9 cellular contexts compared by ENCODE assay signal in the genomic region with DNA sequence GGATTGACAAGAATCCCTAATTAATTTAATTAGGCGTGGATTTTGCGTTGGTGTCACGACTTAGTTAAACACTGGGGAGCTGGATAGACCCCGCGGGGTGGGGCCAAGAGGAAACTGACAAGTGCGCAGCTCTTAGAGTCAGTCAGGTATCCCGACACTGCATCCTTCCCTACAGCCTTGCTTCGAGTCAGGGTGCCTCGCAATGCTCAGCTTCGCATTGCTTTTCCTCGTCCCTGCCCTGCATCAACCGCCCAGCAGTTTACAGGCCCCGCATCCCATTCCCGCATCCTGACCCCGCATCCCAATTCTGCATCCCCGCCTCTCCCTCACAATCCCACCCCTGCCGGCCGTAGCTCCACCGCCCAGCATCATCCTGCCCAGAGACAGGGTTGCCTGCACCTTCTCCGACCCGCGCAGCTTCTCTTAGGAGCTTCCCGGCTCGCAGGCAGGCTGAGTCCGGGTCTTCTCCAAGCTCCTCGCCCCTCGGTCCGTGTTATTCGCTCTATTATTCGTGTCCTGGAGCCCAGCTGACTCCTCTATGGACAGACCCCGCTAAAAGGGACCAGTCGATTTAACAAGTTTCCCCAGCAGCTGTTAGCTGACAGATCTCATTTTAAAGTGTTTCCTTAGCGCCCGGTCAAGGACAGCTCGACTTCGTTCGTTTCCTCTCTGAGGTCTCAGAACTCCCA. TPM values are rescaled to one million over a fixed set of nuclear protein-coding genes. Genes with fewer than 3 reads are reported as not detected.
A peak's percentile ranks its signal among the peaks of the same experiment; 100 is the strongest.
DNase-seq lines count a peak whose midpoint lies in the region; ATAC-seq, FAIRE-seq and TF ChIP-seq lines count a peak whose summit lies in the region.
"Had no signal": no experiment of that assay in that cellular context is flagged by ENCODE, and none has a peak within 500 bp of the region (broad histone marks: within the 10 kb centered on the region; RNA-seq: fewer than 3 reads in every experiment).

No MANE protein-coding gene starts in this region.

- no peak for TF ChIP-seq CTCF in GM12878 (IDR thresholded peaks at IDR 0.05 in 2 of 3, conservative IDR thresholded peaks at IDR 0.05 in 1 of 3; ENCODE audit: control insufficient read depth in 2 of 3, extremely low read depth in 1 of 3, insufficient read depth in 1 of 3, low read depth in 3 of 3, low read length in 3 of 3)
- TF ChIP-seq CTCF in neutrophil (IDR thresholded peaks at IDR 0.05) = no peak

- peak overlapping the region; percentile 87 for H3K4me2 ChIP-seq in GM12878 (ENCODE audit: control insufficient read depth, insufficient read depth)

- H3K4me1 ChIP-seq in GM12878 (ENCODE audit: control insufficient read depth, insufficient read depth, low read length) (peaks cover 11% of the 10 kb centered on the region), neutrophil (ENCODE audit: control insufficient read depth in 1 of 2, insufficient read depth in 1 of 2, low read depth in 1 of 2, low read length in 1 of 2) (peaks cover 44 to 67% of the 10 kb centered on the region in 2 experiments)

- BruUV-seq in GM12878 (replicated peaks; lab: Mats Ljungman, UMichigan) = no TSS peak

- SMC1A ChIA-PET in GM12878 (lab: Charles Lee; ENCODE audit: uncharacterized antibody, unreplicated experiment) = interaction anchor here (0.6 to 4.4 kb wide), 7 partner anchors 9 to 327 kb away, joined by 3 to 20 read pairs (median 3); no protein-coding TSS in a partner anchor

- POLR2A ChIA-PET in GM12878 (lab: Charles Lee) = interaction anchor here (0.6 to 0.9 kb wide), 4 partner anchors 9 to 1039 kb away, joined by 3 to 4 read pairs (median 3); no protein-coding TSS in a partner anchor

- peaks cover 64% of the 10 kb centered on the region for H3K27me3 Mint-ChIP-seq in activated naive CD4-positive, alpha-beta T cell treated with anti-CD3 and anti-CD28 coated beads for 36 hours (ENCODE audit: low read depth)

- TF ChIP-seq POLR2A in GM12878 (IDR thresholded peaks at IDR 0.05; ENCODE audit: low read depth, low read length) = no peak

- H3K9me3 Mint-ChIP-seq in activated naive CD4-positive, alpha-beta T cell treated with anti-CD3 and anti-CD28 coated beads for 36 hours = no peaks in the 10 kb centered on the region
- peaks cover 0 to 3% of the 10 kb centered on the region in 2 donors for H3K9me3 Mint-ChIP-seq in activated naive CD4-positive, alpha-beta T cell treated with anti-CD3 and anti-CD28 coated beads, Interleukin-2, amount 50 U/mL, for 72 hours

- H3K9me3 ChIP-seq in GM12878 (replicated peaks; ENCODE audit: control insufficient read depth, insufficient read depth, low read length) = no peaks in the 10 kb centered on the region; the same call in 2 of the 3 replicates
- no peaks in the 10 kb centered on the region for H3K9me3 ChIP-seq in neutrophil
- H3K9me3 ChIP-seq: body of pancreas had no signal

- CTCF ChIA-PET in activated naive CD4-positive, alpha-beta T cell treated with anti-CD3 and anti-CD28 coated beads for 36 hours (lab: Charles Lee) = interaction anchor here (0.9 to 1.0 kb wide), 2 partner anchors 206 to 324 kb away, joined by 3 to 4 read pairs; no protein-coding TSS in a partner anchor
- CTCF ChIA-PET in GM12878 (lab: Yijun Ruan, JAX) = interaction anchor here (0.7 to 4.0 kb wide), 5 partner anchors 9 to 327 kb away, joined by 3 to 15 read pairs (median 4); no protein-coding TSS in a partner anchor

- H3K4me3 ChIP-seq in GM12878 = peak overlapping the region; percentile 55; the same call in 1 of the 2 replicates
- peak overlapping the region; percentile 23 to 58 for H3K4me3 ChIP-seq in neutrophil (ENCODE audit: low read depth in 1 of 2, low read length in 1 of 2)

- H3K27ac ChIP-seq in GM12878 (ENCODE audit: control insufficient read depth, insufficient read depth) (no peak overlapping the region), neutrophil (no peak overlapping the region)
- H3K27ac ChIP-seq: body of pancreas had no signal

- H3K9ac ChIP-seq in GM12878 (ENCODE audit: control insufficient read depth, insufficient read depth, low read length) = no peak overlapping the region

- H3K4me3 Mint-ChIP-seq in activated naive CD4-positive, alpha-beta T cell treated with anti-CD3 and anti-CD28 coated beads for 36 hours = peak overlapping the region; percentile 67

- 4% methylated on average over 37 of the region's 37 CpGs for WGBS in GM12878 (ENCODE audit: insufficient coverage, insufficient replicate concordance, low lambda C conversion rate, missing lambda C conversion rate)

- FAIRE-seq in GM12878 (lab: Jason Lieb, UNC) = no peak

- intact Hi-C loops in activated naive CD4-positive, alpha-beta T cell treated with anti-CD3 and anti-CD28 coated beads for 36 hours (cut with micrococcal nuclease) = loop anchor here (5.0 kb wide), 4 partner anchors 325 to 695 kb away; partner anchors contain the start of genes MFSD1 and PTX3
- intact Hi-C loops in GM12878 (cut with micrococcal nuclease; ENCODE audit: unreplicated experiment) = loop anchor here (5.0 kb wide), 1 partner anchor 325 kb away; no protein-coding TSS in a partner anchor

- ATAC-seq in activated naive CD4-positive, alpha-beta T cell treated with anti-CD3 and anti-CD28 coated beads, Interleukin-2, amount 50 U/mL, for 72 hours = no peak
- ATAC-seq in GM12878 = peak; percentile 10; the same call in 2 of the 3 replicates
- ATAC-seq in HG02970 (IDR thresholded peaks at IDR 0.05; ENCODE audit: low FRiP score, unreplicated experiment) = no peak
- ATAC-seq in GM18519 (IDR thresholded peaks at IDR 0.05; ENCODE audit: low FRiP score, unreplicated experiment) = no peak
- no peak for ATAC-seq in GM21737 (IDR thresholded peaks at IDR 0.05; ENCODE audit: unreplicated experiment)
- ATAC-seq: body of pancreas had no signal

- H3K27ac Mint-ChIP-seq in activated naive CD4-positive, alpha-beta T cell treated with anti-CD3 and anti-CD28 coated beads for 36 hours = peak overlapping the region; percentile 35
- peak overlapping the region in 1 of 2 donors; percentile 55 for H3K27ac Mint-ChIP-seq in activated naive CD4-positive, alpha-beta T cell treated with anti-CD3 and anti-CD28 coated beads, Interleukin-2, amount 50 U/mL, for 72 hours

- DNase-seq in activated naive CD4-positive, alpha-beta T cell treated with anti-CD3 and anti-CD28 coated beads for 36 hours = no peak
- no peak for DNase-seq in activated naive CD4-positive, alpha-beta T cell treated with anti-CD3 and anti-CD28 coated beads, Interleukin-2, amount 50 U/mL, for 72 hours (ENCODE audit: low spot score in 2 of 2)
- DNase-seq in NCI-H2196 treated with DMSO at 0.1 percent for 48 hours (lab: John Stamatoyannopoulos, UW; ENCODE audit: unreplicated experiment) = peak; percentile 69
- no peak for DNase-seq in GM12878 (ENCODE audit: low read depth, low spot score)

- H3K4me1 Mint-ChIP-seq in activated naive CD4-positive, alpha-beta T cell treated with anti-CD3 and anti-CD28 coated beads for 36 hours (ENCODE audit: low read depth) = peaks cover 65% of the 10 kb centered on the region

- peaks cover 13% of the 10 kb centered on the region for H3K79me2 ChIP-seq in GM12878 (ENCODE audit: control insufficient read depth, insufficient read depth, low read length)

- TF ChIP-seq RAD21 in GM12878 (IDR thresholded peaks at IDR 0.05; ENCODE audit: insufficient read depth, low read depth, low read length) = no peak

- in situ Hi-C loops in GM12878 (cut with MboI) = no loop called here

- TF ChIP-seq EP300 in GM12878 (IDR thresholded peaks at IDR 0.05; ENCODE audit: borderline replicate concordance in 1 of 2, control insufficient read depth in 1 of 2, low read depth in 2 of 2, low read length in 2 of 2) = no peak

- RAD21 ChIA-PET in GM12878 (lab: Charles Lee; ENCODE audit: unreplicated experiment) = interaction anchor here (0.7 to 1.3 kb wide), 5 partner anchors 9 to 315 kb away, joined by 3 to 5 read pairs (median 3); no protein-coding TSS in a partner anchor

- H3K36me3 Mint-ChIP-seq in activated naive CD4-positive, alpha-beta T cell treated with anti-CD3 and anti-CD28 coated beads for 36 hours (ENCODE audit: low read depth) = no peaks in the 10 kb centered on the region
- peaks cover 9 to 34% of the 10 kb centered on the region in 2 donors for H3K36me3 Mint-ChIP-seq in activated naive CD4-positive, alpha-beta T cell treated with anti-CD3 and anti-CD28 coated beads, Interleukin-2, amount 50 U/mL, for 72 hours

- no peaks in the 10 kb centered on the region for H3K36me3 ChIP-seq in GM12878 (ENCODE audit: control insufficient read depth in 2 of 2, insufficient read depth in 2 of 2, low read length in 1 of 2)
- H3K36me3 ChIP-seq in neutrophil = no peaks in the 10 kb centered on the region

- peaks cover 12 to 30% of the 10 kb centered on the region in 2 experiments for H3K27me3 ChIP-seq in GM12878 (replicated peaks in 1 of 2; ENCODE audit: control insufficient read depth in 2 of 2, insufficient read depth in 2 of 2, low read length in 1 of 2)
- H3K27me3 ChIP-seq in neutrophil = peaks cover 78% of the 10 kb centered on the region

- H4K20me1 ChIP-seq in GM12878 (ENCODE audit: control insufficient read depth, insufficient read depth) = no peaks in the 10 kb centered on the region

- no peak overlapping the region for H2AFZ ChIP-seq in GM12878 (ENCODE audit: control insufficient read depth, low read depth, low read length)

RNA-seq across cellular contexts. Expression of gene SHOX2, which starts 0.7 kb away (rescaled TPM):
- not detected for total RNA-seq in activated naive CD4-positive, alpha-beta T cell treated with anti-CD3 and anti-CD28 coated beads for 36 hours
- total RNA-seq in activated naive CD4-positive, alpha-beta T cell treated with anti-CD3 and anti-CD28 coated beads, Interleukin-2, amount 50 U/mL, for 72 hours = not detected
- total RNA-seq in GM12878 (2013; cell fraction: nucleolus; rRNA removed) = 0.27 and 0.29 TPM in 2 replicates
- total RNA-seq in GM12878 (2014; rRNA removed) (0.05 TPM in 1 of 2 replicates, not detected in the other), GM12878 (2014; rRNA removed; fragmentation: Illumina TruSeq; extraction: Trizol) (0.09 and 0.14 TPM in 2 replicates), GM12878 (2021) (0.36 TPM in 1 of 2 replicates, not detected in the other)
- 0.09 TPM for polyA plus RNA-seq in GM12878 (2011; ENCODE audit: low read depth)
- polyA plus RNA-seq in GM12878 (2011; rRNA removed) (0.10 and 0.16 TPM in 2 replicates), GM12878 (2014; fragmentation: Illumina TruSeq; extraction: Trizol) (0.06 and 0.14 TPM in 2 replicates), GM12878 (2014; fragmentation: Nextera tagmentation; extraction: Ambion mirVana) (under 1 TPM; 0.04 to 0.06 TPM), GM12878 (2014; rRNA removed) (0.03 and 0.06 TPM in 2 replicates), GM12878 (2016; fragmentation: Nextera tagmentation; extraction: Ambion mirVana) (not detected)
- polyA plus RNA-seq in GM12878 (2011; cell fraction: cytosol; rRNA removed) = 0.05 and 0.06 TPM in 2 replicates
- 0.12 and 0.16 TPM in 2 replicates for polyA plus RNA-seq in GM12878 (2011; cell fraction: nucleus; rRNA removed)
- 0.14 and 0.30 TPM in 2 replicates for polyA plus RNA-seq in GM12878 (2012)
- 0.15 TPM in 1 of 2 replicates, not detected in the other for polyA minus RNA-seq in GM12878 (2011; rRNA and poly(A)+ RNA removed)
- polyA minus RNA-seq in GM12878 (2011; cell fraction: cytosol; rRNA and poly(A)+ RNA removed) = not detected in 2 replicates
- 0.38 TPM in 1 of 2 replicates, not detected in the other for polyA minus RNA-seq in GM12878 (2011; cell fraction: nucleus; rRNA and poly(A)+ RNA removed)

RNA-seq across cellular contexts. Expression of gene RSRC1, which starts 3.0 kb away (rescaled TPM):
- total RNA-seq in activated naive CD4-positive, alpha-beta T cell treated with anti-CD3 and anti-CD28 coated beads for 36 hours = 10 to 100 TPM; 48.4 to 50.1 TPM
- total RNA-seq in activated naive CD4-positive, alpha-beta T cell treated with anti-CD3 and anti-CD28 coated beads, Interleukin-2, amount 50 U/mL, for 72 hours = 10 to 100 TPM; 25.1 to 47.3 TPM
- 159 and 173 TPM in 2 replicates for total RNA-seq in GM12878 (2013; cell fraction: nucleolus; rRNA removed)
- total RNA-seq in GM12878 (2014; rRNA removed) (40.5 and 49.2 TPM in 2 replicates), GM12878 (2014; rRNA removed; fragmentation: Illumina TruSeq; extraction: Trizol) (82.2 and 85.9 TPM in 2 replicates), GM12878 (2021) (31.5 and 34.4 TPM in 2 replicates)
- polyA plus RNA-seq in GM12878 (2011; ENCODE audit: low read depth) = 11.2 TPM
- polyA plus RNA-seq in GM12878 (2011; rRNA removed) (16.4 and 25.4 TPM in 2 replicates), GM12878 (2014; fragmentation: Illumina TruSeq; extraction: Trizol) (58.9 and 65.0 TPM in 2 replicates), GM12878 (2014; fragmentation: Nextera tagmentation; extraction: Ambion mirVana) (10 to 100 TPM; 47.6 to 83.3 TPM), GM12878 (2014; rRNA removed) (14.9 and 19.2 TPM in 2 replicates), GM12878 (2016; fragmentation: Nextera tagmentation; extraction: Ambion mirVana) (10 to 100 TPM; 41.4 to 42.6 TPM)
- polyA plus RNA-seq in GM12878 (2011; cell fraction: cytosol; rRNA removed) = 5.2 and 5.8 TPM in 2 replicates
- polyA plus RNA-seq in GM12878 (2011; cell fraction: nucleus; rRNA removed) = 12.5 and 13.3 TPM in 2 replicates
- polyA plus RNA-seq in GM12878 (2012) = 17.7 and 21.8 TPM in 2 replicates
- polyA minus RNA-seq in GM12878 (2011; rRNA and poly(A)+ RNA removed) = 24.7 and 36.1 TPM in 2 replicates
- polyA minus RNA-seq in GM12878 (2011; cell fraction: cytosol; rRNA and poly(A)+ RNA removed) = 11.0 and 12.0 TPM in 2 replicates
- polyA minus RNA-seq in GM12878 (2011; cell fraction: nucleus; rRNA and poly(A)+ RNA removed) = 49.6 and 82.3 TPM in 2 replicates
